ENCODE assay signal across 1 cellular context in genomic region chr6:3086282-3086946, GRCh38.
TF ChIP-seq lines count a peak whose summit lies in the region.

No MANE protein-coding gene starts in this region.

TF ChIP-seq in HepG2, 621 proteins besides CTCF, POLR2A, EP300 and RAD21:
- TF ChIP-seq MAFF (IDR thresholded peaks at IDR 0.05; ENCODE audit: low read depth, low read length), result 0 out of 2 replicates have a peak, but pooled peaks have one; percentile 38
- peak; percentile 34 to 74; a peak in 3 of 4 replicates for TF ChIP-seq MAFK (conservative IDR thresholded peaks at IDR 0.05 in 1 of 2, IDR thresholded peaks at IDR 0.05 in 1 of 2; ENCODE audit: low read length in 2 of 2)
- TF ChIP-seq ZFX (CRISPR knock-in tag; IDR thresholded peaks at IDR 0.05; ENCODE audit: low read depth), result no peak
- no peak for TF ChIP-seq KLF16 (CRISPR knock-in tag; IDR thresholded peaks at IDR 0.05)
- TF ChIP-seq ZSCAN5A (CRISPR knock-in tag; IDR thresholded peaks at IDR 0.05; ENCODE audit: borderline replicate concordance), result no peak
